Comparison of ENCODE assay signal across 6 cellular contexts in genomic region chr19:45187421-45188100, GRCh38.
A peak's percentile ranks its signal among the peaks of the same experiment; 100 is the strongest.
DNase-seq lines count a peak whose midpoint lies in the region; ATAC-seq and TF ChIP-seq lines count a peak whose summit lies in the region.

No MANE protein-coding gene starts in this region.

- no peak overlapping the region for H3K4me3 Mint-ChIP-seq in effector memory CD8-positive, alpha-beta T cell

- H4K20me1 ChIP-seq in DND-41 (ENCODE audit: insufficient read depth, low read length): no peaks in the 10 kb centered on the region

- no peaks in the 10 kb centered on the region for H3K79me2 ChIP-seq in DND-41 (ENCODE audit: insufficient read depth, low read length)

- H3K27ac ChIP-seq in DND-41 (ENCODE audit: low read length): no peak overlapping the region

- no peaks in the 10 kb centered on the region for H3K27me3 ChIP-seq in DND-41 (ENCODE audit: insufficient read depth, low read length, poor library complexity)

- H3K36me3 ChIP-seq in DND-41 (ENCODE audit: insufficient read depth, low read length): no peaks in the 10 kb centered on the region

- DNase-seq in DND-41 (peak; percentile 31), NCI-H1105 treated with DMSO at 0.1 percent for 48 hours (lab: John Stamatoyannopoulos, UW) (peak; percentile 53), hypothalamus (lab: John Stamatoyannopoulos, UW) (no peak)
- peak in 2 of 3 experiments; percentile 19 to 21 for DNase-seq in effector memory CD8-positive, alpha-beta T cell
- peak; percentile 21 for DNase-seq in stimulated activated naive CD8-positive, alpha-beta T cell treated with anti-CD3 and anti-CD28 coated beads, Interleukin-15, Interleukin-2, amounts not matched to agents 100 U/mL and 50 U/mL, for 24 hours

- ATAC-seq in DND-41 (ENCODE audit: insufficient read depth, low read depth): peak; percentile 76
- peak; percentile 89 for ATAC-seq in effector memory CD8-positive, alpha-beta T cell (replicated peaks)
- peak; percentile 69 for ATAC-seq in stimulated activated naive CD8-positive, alpha-beta T cell treated with anti-CD3 and anti-CD28 coated beads, Interleukin-15, Interleukin-2, amounts not matched to agents 100 U/mL and 50 U/mL, for 24 hours
- no peak for ATAC-seq in GM21367 (IDR thresholded peaks at IDR 0.05; ENCODE audit: unreplicated experiment)

- no peaks in the 10 kb centered on the region for H3K27me3 Mint-ChIP-seq in effector memory CD8-positive, alpha-beta T cell

- 0 out of 2 replicates have a peak, but pooled peaks cover 4% of the 10 kb centered on the region for H3K4me1 ChIP-seq in DND-41 (ENCODE audit: insufficient read depth, low read length)

- H3K9ac ChIP-seq in DND-41 (ENCODE audit: low read depth, low read length): no peak overlapping the region

- no peak overlapping the region for H3K4me3 ChIP-seq in DND-41 (ENCODE audit: low read depth in 1 of 2, low read length in 2 of 2)

- no peak overlapping the region for H3K4me2 ChIP-seq in DND-41 (ENCODE audit: insufficient read depth, low read length)

- peaks cover 4 to 15% of the 10 kb centered on the region in 2 donors for H3K4me1 Mint-ChIP-seq in effector memory CD8-positive, alpha-beta T cell (ENCODE audit: low read depth in 2 of 2)

- TF ChIP-seq CTCF in DND-41 (IDR thresholded peaks at IDR 0.05; ENCODE audit: borderline replicate concordance, extremely low read depth, low read length, poor library complexity, severe bottlenecking): peak; percentile 72

- no peaks in the 10 kb centered on the region for H3K9me3 ChIP-seq in DND-41 (ENCODE audit: insufficient read depth, low read length, severe bottlenecking)

- peaks cover 10% of the 10 kb centered on the region for H3K36me3 Mint-ChIP-seq in effector memory CD8-positive, alpha-beta T cell (ENCODE audit: insufficient read depth)

- H3K27ac Mint-ChIP-seq in effector memory CD8-positive, alpha-beta T cell: no peak overlapping the region

- H2AFZ ChIP-seq in DND-41 (ENCODE audit: low read depth, low read length): peak overlapping the region; percentile 51

- H3K9me3 Mint-ChIP-seq in effector memory CD8-positive, alpha-beta T cell: no peaks in the 10 kb centered on the region

Comparison
In these comparisons a context has a peak if more than half of its experiments do, and no peak if none do; other contexts are left out.
1. DNase-seq: peak in DND-41 (single experiment), NCI-H1105 treated with DMSO at 0.1 percent for 48 hours (single experiment), effector memory CD8-positive, alpha-beta T cell (2 of 3) and stimulated activated naive CD8-positive, alpha-beta T cell treated with anti-CD3 and anti-CD28 coated beads, Interleukin-15, Interleukin-2, amounts not matched to agents 100 U/mL and 50 U/mL, for 24 hours (single experiment); none in hypothalamus (0 of 51).